13 cellular contexts compared by ENCODE assay signal in the genomic region with DNA sequence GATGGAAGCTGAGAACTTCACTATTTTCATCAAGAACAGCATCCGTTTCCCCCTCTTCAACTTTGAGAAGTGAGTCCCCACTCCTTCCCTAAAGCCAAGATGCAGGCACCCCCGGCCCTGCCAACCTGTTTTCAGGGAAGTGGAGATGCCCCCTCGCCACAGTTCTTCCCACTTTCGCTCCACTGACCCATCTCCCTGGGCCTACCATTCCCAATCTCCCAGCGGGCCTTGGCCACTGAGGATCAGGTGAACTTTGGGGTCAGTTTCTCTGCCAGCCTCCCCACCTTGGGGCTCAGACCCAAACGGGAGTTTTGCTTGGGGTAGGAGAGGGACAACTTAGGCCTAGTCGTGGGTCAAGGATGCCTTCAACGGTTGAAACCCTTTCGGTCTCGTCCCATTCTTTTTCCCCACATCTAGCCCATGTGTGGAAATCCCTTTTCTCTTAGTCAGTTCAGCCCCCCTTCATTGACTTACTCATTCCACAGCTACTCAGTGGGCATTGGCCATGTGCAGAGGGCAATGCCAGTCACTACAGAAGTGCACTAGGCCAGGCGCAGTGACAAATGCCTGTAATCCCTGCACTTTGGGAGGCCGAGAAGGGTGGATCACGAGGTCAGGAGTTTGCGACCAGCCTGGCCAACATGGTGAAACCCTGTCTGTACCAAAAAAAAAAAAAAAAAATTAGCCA. TPM values are rescaled to one million over a fixed set of nuclear protein-coding genes. Genes with fewer than 3 reads are reported as not detected.
"Had no signal": no experiment of that assay in that cellular context is flagged by ENCODE, and none has a peak within 500 bp of the region (broad histone marks: within the 10 kb centered on the region; RNA-seq: fewer than 3 reads in every experiment).

No MANE protein-coding gene starts in this region.

- ATAC-seq: left colon had no signal

- H3K9me3 ChIP-seq: neutrophil, transverse colon had no signal

- H3K27me3 Mint-ChIP-seq: central memory CD8-positive, alpha-beta T cell; effector memory CD8-positive, alpha-beta T cell had no signal

- H3K36me3 Mint-ChIP-seq: brain, naive B cell had no signal

- H3K4me3 ChIP-seq: transverse colon had no signal

- H3K4me3 Mint-ChIP-seq: activated CD4-positive, alpha-beta T cell treated with anti-CD3 and anti-CD28 coated beads, Interleukin-2, amount 10 ng/mL, durations not matched to agents 24 days and 14 days; activated naive CD4-positive, alpha-beta T cell treated with anti-CD3 and anti-CD28 coated beads for 36 hours; central memory CD8-positive, alpha-beta T cell; effector memory CD8-positive, alpha-beta T cell; naive B cell had no signal

- DNase-seq: activated CD4-positive, alpha-beta T cell treated with anti-CD3 and anti-CD28 coated beads, Interleukin-2, amount 10 ng/mL, durations not matched to agents 24 days and 14 days; activated naive CD4-positive, alpha-beta T cell treated with anti-CD3 and anti-CD28 coated beads for 36 hours; amniotic stem cell; effector memory CD8-positive, alpha-beta T cell; left colon; naive B cell; stimulated activated CD4-positive, alpha-beta T cell treated with anti-CD3 and anti-CD28 coated beads, Interleukin-2, amount 100 ng/mL, for 24 hours; transverse colon had no signal

- H3K27ac Mint-ChIP-seq: activated CD4-positive, alpha-beta T cell treated with anti-CD3 and anti-CD28 coated beads, Interleukin-2, amount 10 ng/mL, durations not matched to agents 24 days and 14 days; activated naive CD4-positive, alpha-beta T cell treated with anti-CD3 and anti-CD28 coated beads for 36 hours; effector memory CD8-positive, alpha-beta T cell; naive B cell had no signal

- H3K36me3 ChIP-seq: neutrophil, transverse colon had no signal

- H3K27ac ChIP-seq: epithelial cell of prostate, neutrophil, transverse colon had no signal

- H3K27me3 ChIP-seq: neutrophil, transverse colon had no signal

- H3K9me3 Mint-ChIP-seq: activated CD4-positive, alpha-beta T cell treated with anti-CD3 and anti-CD28 coated beads, Interleukin-2, amount 10 ng/mL, durations not matched to agents 24 days and 14 days; central memory CD8-positive, alpha-beta T cell; effector memory CD8-positive, alpha-beta T cell had no signal

RNA-seq across cellular contexts. Expression of gene P2RX3, which starts 10.6 kb away (rescaled TPM):
- total RNA-seq: activated CD4-positive, alpha-beta T cell treated with anti-CD3 and anti-CD28 coated beads, Interleukin-2, amount 10 ng/mL, durations not matched to agents 24 days and 14 days; activated naive CD4-positive, alpha-beta T cell treated with anti-CD3 and anti-CD28 coated beads for 36 hours; left colon; lung microvascular endothelial cell; transverse colon had no signal

RNA-seq across cellular contexts. Expression of gene PRG3, which starts 32.2 kb away (rescaled TPM):
- total RNA-seq: activated CD4-positive, alpha-beta T cell treated with anti-CD3 and anti-CD28 coated beads, Interleukin-2, amount 10 ng/mL, durations not matched to agents 24 days and 14 days; activated naive CD4-positive, alpha-beta T cell treated with anti-CD3 and anti-CD28 coated beads for 36 hours; left colon; lung microvascular endothelial cell; transverse colon had no signal

RNA-seq across cellular contexts. Expression of gene PRG2, which starts 41.7 kb away (rescaled TPM):
- total RNA-seq: lung microvascular endothelial cell, transverse colon had no signal
